ENCODE assay signal across 19 cellular contexts in genomic region chr9:7171461-7171860, GRCh38.
A peak's percentile ranks its signal among the peaks of the same experiment; 100 is the strongest.
DNase-seq lines count a peak whose midpoint lies in the region; ATAC-seq and TF ChIP-seq lines count a peak whose summit lies in the region.
"Had no signal": no experiment of that assay in that cellular context is flagged by ENCODE, and none has a peak within 500 bp of the region (broad histone marks: within the 10 kb centered on the region; RNA-seq: fewer than 3 reads in every experiment).

No MANE protein-coding gene starts in this region.

- no peak overlapping the region for H3K4me3 ChIP-seq in neural cell (ENCODE audit: low read length)
- no peak overlapping the region for H3K4me3 ChIP-seq in osteoblast (ENCODE audit: insufficient read depth, low read length)

- H2AFZ ChIP-seq in neural cell (ENCODE audit: low read depth, low read length), result no peak overlapping the region
- H2AFZ ChIP-seq in osteoblast (ENCODE audit: low read length), result no peak overlapping the region

- no peak for TF ChIP-seq CTCF in neural cell (IDR thresholded peaks at IDR 0.05; ENCODE audit: poor library complexity, severe bottlenecking)
- TF ChIP-seq CTCF in progenitor cell of endocrine pancreas (IDR thresholded peaks at IDR 0.05; ENCODE audit: unreplicated experiment), result no peak
- TF ChIP-seq CTCF in GM13976 (IDR thresholded peaks at IDR 0.05; ENCODE audit: borderline replicate concordance, control extremely low read depth, extremely low read depth, insufficient read depth, missing control alignments), result no peak
- TF ChIP-seq CTCF in osteoblast (IDR thresholded peaks at IDR 0.05; ENCODE audit: extremely low read depth, low read depth, low read length), result no peak

- no peaks in the 10 kb centered on the region for H3K9me3 Mint-ChIP-seq in activated CD4-positive, alpha-beta T cell treated with anti-CD3 and anti-CD28 coated beads, Interleukin-2, amount 10 ng/mL, durations not matched to agents 7 days and 5 days
- H3K9me3 Mint-ChIP-seq in activated CD4-positive, alpha-beta T cell treated with anti-CD3 and anti-CD28 coated beads for 36 hours (ENCODE audit: low read depth), result no peaks in the 10 kb centered on the region
- H3K9me3 Mint-ChIP-seq in activated naive CD8-positive, alpha-beta T cell treated with anti-CD3 and anti-CD28 coated beads for 36 hours, result no peaks in the 10 kb centered on the region
- H3K9me3 Mint-ChIP-seq in progenitor cell of endocrine pancreas (ENCODE audit: low read depth), result no peaks in the 10 kb centered on the region
- H3K9me3 Mint-ChIP-seq: CD4-positive, CD25-positive, alpha-beta regulatory T cell had no signal

- no peaks in the 10 kb centered on the region for H3K27me3 Mint-ChIP-seq in activated CD4-positive, alpha-beta T cell treated with anti-CD3 and anti-CD28 coated beads, Interleukin-2, amount 10 ng/mL, durations not matched to agents 7 days and 5 days
- no peaks in the 10 kb centered on the region for H3K27me3 Mint-ChIP-seq in activated CD4-positive, alpha-beta T cell treated with anti-CD3 and anti-CD28 coated beads for 36 hours
- H3K27me3 Mint-ChIP-seq in activated naive CD8-positive, alpha-beta T cell treated with anti-CD3 and anti-CD28 coated beads for 36 hours, result no peaks in the 10 kb centered on the region
- no peaks in the 10 kb centered on the region for H3K27me3 Mint-ChIP-seq in progenitor cell of endocrine pancreas
- H3K27me3 Mint-ChIP-seq: CD4-positive, CD25-positive, alpha-beta regulatory T cell had no signal

- H3K9me2 ChIP-seq in neural cell (ENCODE audit: insufficient read depth, low read length), result no peaks in the 10 kb centered on the region

- TF ChIP-seq EP300 in neural cell (conservative IDR thresholded peaks at IDR 0.05; ENCODE audit: poor library complexity, severe bottlenecking), result no peak

- POLR2A ChIA-PET in activated CD4-positive, alpha-beta T cell treated with anti-CD3 and anti-CD28 coated beads, Interleukin-2, amount 10 ng/mL, durations not matched to agents 7 days and 5 days (lab: Charles Lee), result no interaction called here
- POLR2A ChIA-PET in activated CD4-positive, alpha-beta T cell treated with anti-CD3 and anti-CD28 coated beads for 36 hours (lab: Charles Lee), result interaction anchor here (0.5 kb wide), 1 partner anchor 214 kb away, joined by 3 read pairs; no protein-coding TSS in a partner anchor

- intact Hi-C loops in activated CD4-positive, alpha-beta T cell treated with anti-CD3 and anti-CD28 coated beads for 36 hours (cut with DNase I, micrococcal nuclease), result no loop called here

- in situ Hi-C loops in GM13976 (cut with MboI; ENCODE audit: low sequenced_read_pairs, unreplicated experiment), result no loop called here

- H3F3A ChIP-seq in neural cell (ENCODE audit: insufficient read depth, low read length, poor library complexity, severe bottlenecking), result no peaks in the 10 kb centered on the region

- peaks cover 19% of the 10 kb centered on the region for H3K4me1 Mint-ChIP-seq in activated CD4-positive, alpha-beta T cell treated with anti-CD3 and anti-CD28 coated beads, Interleukin-2, amount 10 ng/mL, durations not matched to agents 7 days and 5 days
- peaks cover 6% of the 10 kb centered on the region for H3K4me1 Mint-ChIP-seq in activated CD4-positive, alpha-beta T cell treated with anti-CD3 and anti-CD28 coated beads for 36 hours
- peaks cover 3% of the 10 kb centered on the region for H3K4me1 Mint-ChIP-seq in activated naive CD8-positive, alpha-beta T cell treated with anti-CD3 and anti-CD28 coated beads for 36 hours
- peaks cover 2% of the 10 kb centered on the region for H3K4me1 Mint-ChIP-seq in progenitor cell of endocrine pancreas (ENCODE audit: low read depth)

- H3K27me3 ChIP-seq in neural cell (ENCODE audit: insufficient read depth, low read depth, low read length) (no peaks in the 10 kb centered on the region), osteoblast (ENCODE audit: insufficient read depth, low read length) (no peaks in the 10 kb centered on the region)
- H3K27me3 ChIP-seq: BE2C had no signal

- H3K4me2 ChIP-seq in neural cell (ENCODE audit: low read length), result no peak overlapping the region
- H3K4me2 ChIP-seq in osteoblast (ENCODE audit: insufficient read depth, low read length), result no peak overlapping the region

- H3K9me3 ChIP-seq in neural cell (ENCODE audit: low read length) (no peaks in the 10 kb centered on the region), osteoblast (ENCODE audit: low read depth, low read length) (no peaks in the 10 kb centered on the region)
- H3K9me3 ChIP-seq: BE2C, Caco-2 had no signal

- no peak for ATAC-seq in activated CD4-positive, alpha-beta T cell treated with anti-CD3 and anti-CD28 coated beads for 36 hours
- ATAC-seq: HCT116, HepG2 had no signal

- TF ChIP-seq RAD21 in neural cell (conservative IDR thresholded peaks at IDR 0.05), result no peak

- H3K36me3 ChIP-seq in neural cell (ENCODE audit: insufficient read depth, low read length), result no peaks in the 10 kb centered on the region
- peaks cover 11% of the 10 kb centered on the region for H3K36me3 ChIP-seq in osteoblast (ENCODE audit: insufficient read depth, low read length)
- H3K36me3 ChIP-seq: BE2C had no signal

- H4K20me1 ChIP-seq in neural cell (ENCODE audit: insufficient read depth), result no peaks in the 10 kb centered on the region
- no peaks in the 10 kb centered on the region for H4K20me1 ChIP-seq in osteoblast (ENCODE audit: insufficient read depth, low read length)

- H3K79me2 ChIP-seq in neural cell (replicated peaks; ENCODE audit: insufficient read depth, low read length) (no peaks in the 10 kb centered on the region), osteoblast (ENCODE audit: insufficient read depth, low read length) (no peaks in the 10 kb centered on the region)

- CTCF ChIA-PET in activated CD4-positive, alpha-beta T cell treated with anti-CD3 and anti-CD28 coated beads, Interleukin-2, amount 10 ng/mL, durations not matched to agents 7 days and 5 days (lab: Charles Lee), result no interaction called here
- CTCF ChIA-PET in activated CD4-positive, alpha-beta T cell treated with anti-CD3 and anti-CD28 coated beads for 36 hours (lab: Charles Lee), result interaction anchor here (1.0 kb wide), 1 partner anchor 14 kb away, joined by 3 read pairs; no protein-coding TSS in a partner anchor

- H3K9ac ChIP-seq in neural cell (ENCODE audit: low read length), result peak overlapping the region; percentile 18

- peaks cover 3% of the 10 kb centered on the region for H3K4me1 ChIP-seq in osteoblast (ENCODE audit: insufficient read depth, low read length)
- H3K4me1 ChIP-seq: BE2C, Caco-2 had no signal

- H3K27ac ChIP-seq in neural cell (ENCODE audit: low read length) (peak overlapping the region; percentile 26), osteoblast (ENCODE audit: low read depth, low read length) (no peak overlapping the region)

- no peak overlapping the region for H3K4me3 Mint-ChIP-seq in activated CD4-positive, alpha-beta T cell treated with anti-CD3 and anti-CD28 coated beads, Interleukin-2, amount 10 ng/mL, durations not matched to agents 7 days and 5 days
- H3K4me3 Mint-ChIP-seq in activated CD4-positive, alpha-beta T cell treated with anti-CD3 and anti-CD28 coated beads for 36 hours, result no peak overlapping the region
- no peak overlapping the region for H3K4me3 Mint-ChIP-seq in activated naive CD8-positive, alpha-beta T cell treated with anti-CD3 and anti-CD28 coated beads for 36 hours
- no peak overlapping the region for H3K4me3 Mint-ChIP-seq in progenitor cell of endocrine pancreas (ENCODE audit: low read depth)
- H3K4me3 Mint-ChIP-seq: CD4-positive, CD25-positive, alpha-beta regulatory T cell had no signal

- H3K27ac Mint-ChIP-seq in activated CD4-positive, alpha-beta T cell treated with anti-CD3 and anti-CD28 coated beads, Interleukin-2, amount 10 ng/mL, durations not matched to agents 7 days and 5 days, result peak overlapping the region; percentile 20
- no peak overlapping the region for H3K27ac Mint-ChIP-seq in activated CD4-positive, alpha-beta T cell treated with anti-CD3 and anti-CD28 coated beads for 36 hours
- peak overlapping the region; percentile 1 for H3K27ac Mint-ChIP-seq in activated naive CD8-positive, alpha-beta T cell treated with anti-CD3 and anti-CD28 coated beads for 36 hours
- H3K27ac Mint-ChIP-seq in progenitor cell of endocrine pancreas, result no peak overlapping the region

- no peak for DNase-seq in activated CD4-positive, alpha-beta T cell treated with anti-CD3 and anti-CD28 coated beads, Interleukin-2, amount 10 ng/mL, durations not matched to agents 7 days and 5 days
- no peak for DNase-seq in activated CD4-positive, alpha-beta T cell treated with anti-CD3 and anti-CD28 coated beads for 36 hours
- DNase-seq in activated naive CD8-positive, alpha-beta T cell treated with anti-CD3 and anti-CD28 coated beads for 36 hours, result no peak
- DNase-seq in progenitor cell of endocrine pancreas (ENCODE audit: low spot score, unreplicated experiment) (no peak), GM13976 (ENCODE audit: low spot score) (no peak), osteoblast (ENCODE audit: insufficient read length, low spot score, missing footprints) (no peak)
- DNase-seq: BE2C; Caco-2; CD4-positive, CD25-positive, alpha-beta regulatory T cell; KBM-7; MV-4-11; NCI-H1694 treated with DMSO at 0.1 percent for 48 hours; NCI-H510A; NCI-H748 treated with DMSO at 0.1 percent for 48 hours; NK-92 treated with Interleukin-12 subunit alpha and Interleukin-12 subunit beta, amount 100 ng/mL, for 24 hours; Right ventricle myocardium superior had no signal

- peaks cover 38% of the 10 kb centered on the region for H3K36me3 Mint-ChIP-seq in activated CD4-positive, alpha-beta T cell treated with anti-CD3 and anti-CD28 coated beads, Interleukin-2, amount 10 ng/mL, durations not matched to agents 7 days and 5 days (ENCODE audit: low read depth)
- peaks cover 58% of the 10 kb centered on the region for H3K36me3 Mint-ChIP-seq in activated CD4-positive, alpha-beta T cell treated with anti-CD3 and anti-CD28 coated beads for 36 hours (ENCODE audit: low read depth)
- H3K36me3 Mint-ChIP-seq in activated naive CD8-positive, alpha-beta T cell treated with anti-CD3 and anti-CD28 coated beads for 36 hours, result peaks cover 21% of the 10 kb centered on the region
- H3K36me3 Mint-ChIP-seq in progenitor cell of endocrine pancreas (ENCODE audit: insufficient read depth), result peaks cover 11% of the 10 kb centered on the region

TF ChIP-seq in neural cell, 6 proteins besides CTCF, POLR2A, EP300 and RAD21 (continues in another document):
- no peak for TF ChIP-seq SMC3 (conservative IDR thresholded peaks at IDR 0.05; ENCODE audit: poor library complexity)

Comparison
In these comparisons a context has a peak if more than half of its experiments do, and no peak if none do; other contexts are left out.
1. H3K27ac Mint-ChIP-seq: peak in activated CD4-positive, alpha-beta T cell treated with anti-CD3 and anti-CD28 coated beads, Interleukin-2, amount 10 ng/mL, durations not matched to agents 7 days and 5 days (single experiment) and activated naive CD8-positive, alpha-beta T cell treated with anti-CD3 and anti-CD28 coated beads for 36 hours (single experiment); none in activated CD4-positive, alpha-beta T cell treated with anti-CD3 and anti-CD28 coated beads for 36 hours (single experiment) and progenitor cell of endocrine pancreas (single experiment).